8 cellular contexts compared by ENCODE assay signal in genomic region chr1:27233677-27234053, GRCh38. TPM values are rescaled to one million over a fixed set of nuclear protein-coding genes. Genes with fewer than 3 reads are reported as not detected.
DNase-seq lines count a peak whose midpoint lies in the region; ATAC-seq, FAIRE-seq and TF ChIP-seq lines count a peak whose summit lies in the region.

No MANE protein-coding gene starts in this region.

- peak in 4 of 5 donors; percentile 16 to 61 (median 29) for DNase-seq in CD8-positive, alpha-beta memory T cell
- DNase-seq in HT1080 (ENCODE audit: low read depth) (peak; percentile 2), left lung (peak in 1 of 2 donors; percentile 33), thoracic aorta (ENCODE audit: low spot score) (no peak), urothelium cell line (ENCODE audit: low spot score) (no peak), inferior parietal cortex (ENCODE audit: extremely low spot score) (no peak)
- DNase-seq in activated naive CD8-positive, alpha-beta T cell treated with anti-CD3 and anti-CD28 coated beads, Interleukin-2, amount 50 U/mL, for 24 hours: no peak

- H3K27me3 ChIP-seq in CD8-positive, alpha-beta memory T cell (ENCODE audit: insufficient read depth, low read length, poor library complexity, severe bottlenecking): no peaks in the 10 kb centered on the region
- no peaks in the 10 kb centered on the region for H3K27me3 ChIP-seq in left lung
- no peaks in the 10 kb centered on the region for H3K27me3 ChIP-seq in thoracic aorta (replicated peaks; ENCODE audit: insufficient read depth)

- H3K27me3 Mint-ChIP-seq in CD8-positive, alpha-beta memory T cell: peaks cover 0 to 6% of the 10 kb centered on the region in 2 donors
- H3K27me3 Mint-ChIP-seq in activated naive CD8-positive, alpha-beta T cell treated with anti-CD3 and anti-CD28 coated beads, Interleukin-2, amount 50 U/mL, for 24 hours: no peaks in the 10 kb centered on the region

- peaks cover 0 to 3% (median 0%) of the 10 kb centered on the region in 5 donors for H3K9me3 Mint-ChIP-seq in CD8-positive, alpha-beta memory T cell
- H3K9me3 Mint-ChIP-seq in activated naive CD8-positive, alpha-beta T cell treated with anti-CD3 and anti-CD28 coated beads, Interleukin-2, amount 50 U/mL, for 24 hours: no peaks in the 10 kb centered on the region

- intact Hi-C loops in left lung (cut with DNase I): no loop called here

- peaks cover 0 to 14% (median 0%) of the 10 kb centered on the region in 3 donors for H3K36me3 Mint-ChIP-seq in CD8-positive, alpha-beta memory T cell
- no peaks in the 10 kb centered on the region for H3K36me3 Mint-ChIP-seq in activated naive CD8-positive, alpha-beta T cell treated with anti-CD3 and anti-CD28 coated beads, Interleukin-2, amount 50 U/mL, for 24 hours (ENCODE audit: low read depth)

- peaks cover 35 to 44% (median 41%) of the 10 kb centered on the region in 3 donors for H3K4me1 Mint-ChIP-seq in CD8-positive, alpha-beta memory T cell
- H3K4me1 Mint-ChIP-seq in activated naive CD8-positive, alpha-beta T cell treated with anti-CD3 and anti-CD28 coated beads, Interleukin-2, amount 50 U/mL, for 24 hours: peaks cover 29% of the 10 kb centered on the region

- POLR2A ChIA-PET in CD8-positive, alpha-beta memory T cell (lab: Charles Lee): interaction anchor here (1.0 kb wide), 1 partner anchor 79 kb away, joined by 4 read pairs; the partner anchor contains the start of gene SLC9A1

- H3K27ac Mint-ChIP-seq in CD8-positive, alpha-beta memory T cell: peak overlapping the region; percentile 94 to 99 (median 96)
- H3K27ac Mint-ChIP-seq in activated naive CD8-positive, alpha-beta T cell treated with anti-CD3 and anti-CD28 coated beads, Interleukin-2, amount 50 U/mL, for 24 hours: peak overlapping the region; percentile 74

- TF ChIP-seq CTCF in left lung (IDR thresholded peaks at IDR 0.05) (no peak), thoracic aorta (IDR thresholded peaks at IDR 0.05) (no peak)

- H3K4me3 ChIP-seq in CD8-positive, alpha-beta memory T cell (ENCODE audit: low read length): peak overlapping the region; percentile 63
- H3K4me3 ChIP-seq in left lung: peak overlapping the region; percentile 19 to 97
- H3K4me3 ChIP-seq in thoracic aorta: peak overlapping the region; percentile 95

- peaks cover 25% of the 10 kb centered on the region for H3K4me1 ChIP-seq in CD8-positive, alpha-beta memory T cell (ENCODE audit: insufficient read depth, low read length)
- H3K4me1 ChIP-seq in left lung: peaks cover 8 to 29% of the 10 kb centered on the region in 2 donors
- H3K4me1 ChIP-seq in thoracic aorta (ENCODE audit: control insufficient read depth in 1 of 2, low read depth in 2 of 2): peaks cover 12 to 16% of the 10 kb centered on the region in 2 donors

- FAIRE-seq in urothelium cell line (lab: Jason Lieb, UNC): no peak

- peak overlapping the region; percentile 90 to 98 (median 97) for H3K4me3 Mint-ChIP-seq in CD8-positive, alpha-beta memory T cell
- peak overlapping the region; percentile 91 for H3K4me3 Mint-ChIP-seq in activated naive CD8-positive, alpha-beta T cell treated with anti-CD3 and anti-CD28 coated beads, Interleukin-2, amount 50 U/mL, for 24 hours

- no peaks in the 10 kb centered on the region for H3K9me3 ChIP-seq in CD8-positive, alpha-beta memory T cell (ENCODE audit: low read length)
- H3K9me3 ChIP-seq in left lung (no peaks in the 10 kb centered on the region), thoracic aorta (no peaks in the 10 kb centered on the region)

- CTCF ChIA-PET in CD8-positive, alpha-beta memory T cell (lab: Charles Lee): interaction anchor here (1.0 kb wide), 1 partner anchor 79 kb away, joined by 4 read pairs; the partner anchor contains the start of gene SLC9A1

- H3K36me3 ChIP-seq in CD8-positive, alpha-beta memory T cell (ENCODE audit: insufficient read depth, low read length): no peaks in the 10 kb centered on the region
- no peaks in the 10 kb centered on the region for H3K36me3 ChIP-seq in left lung
- no peaks in the 10 kb centered on the region for H3K36me3 ChIP-seq in thoracic aorta

- peak; percentile 18 for ATAC-seq in activated naive CD8-positive, alpha-beta T cell treated with anti-CD3 and anti-CD28 coated beads, Interleukin-2, amount 50 U/mL, for 24 hours
- ATAC-seq in left lung (peak; percentile 0), thoracic aorta (ENCODE audit: insufficient number of reproducible peaks, low FRiP score, low read depth) (no peak), HG03039 (IDR thresholded peaks at IDR 0.05; ENCODE audit: unreplicated experiment) (no peak)

- peak overlapping the region; percentile 90 for H3K27ac ChIP-seq in CD8-positive, alpha-beta memory T cell (ENCODE audit: low read depth, low read length)
- peak overlapping the region in 1 of 2 donors; percentile 84 for H3K27ac ChIP-seq in left lung
- H3K27ac ChIP-seq in thoracic aorta: no peak overlapping the region

RNA-seq across cellular contexts. Expression of gene WDTC1, which starts 0.8 kb away (rescaled TPM):
- 10 to 100 TPM; 22.2 to 22.3 TPM for total RNA-seq in CD8-positive, alpha-beta memory T cell
- 8.6 TPM for polyA plus RNA-seq in CD8-positive, alpha-beta memory T cell
- 6.3 and 9.1 TPM in 2 replicates for total RNA-seq in HT1080 (2014; rRNA removed; shearing (Covaris generic))
- 12.5 and 12.9 TPM in 2 replicates for polyA plus RNA-seq in HT1080 (2015; cell fraction: cytosol; rRNA removed)
- 8.2 and 9.0 TPM in 2 replicates for polyA plus RNA-seq in HT1080 (2015; cell fraction: nucleus; rRNA removed)
- 10 to 100 TPM; 34.2 to 39.6 TPM for total RNA-seq in left lung
- total RNA-seq in thoracic aorta: 10 to 100 TPM; 34.6 to 43.5 TPM

Comparison
In these comparisons a context has a peak if more than half of its experiments do, and no peak if none do; other contexts are left out.
1. DNase-seq: peak in CD8-positive, alpha-beta memory T cell (4 of 5) and HT1080 (single experiment); none in activated naive CD8-positive, alpha-beta T cell treated with anti-CD3 and anti-CD28 coated beads, Interleukin-2, amount 50 U/mL, for 24 hours (single experiment), thoracic aorta (single experiment), urothelium cell line (single experiment) and inferior parietal cortex (single experiment).
2. ATAC-seq: peak in activated naive CD8-positive, alpha-beta T cell treated with anti-CD3 and anti-CD28 coated beads, Interleukin-2, amount 50 U/mL, for 24 hours (single experiment) and left lung (single experiment); none in thoracic aorta (single experiment) and HG03039 (single experiment).
3. Peak in every context shown above with its lines, with median percentiles within 50 percentile points of each other: H3K4me3 ChIP-seq.